In the genomic region with DNA sequence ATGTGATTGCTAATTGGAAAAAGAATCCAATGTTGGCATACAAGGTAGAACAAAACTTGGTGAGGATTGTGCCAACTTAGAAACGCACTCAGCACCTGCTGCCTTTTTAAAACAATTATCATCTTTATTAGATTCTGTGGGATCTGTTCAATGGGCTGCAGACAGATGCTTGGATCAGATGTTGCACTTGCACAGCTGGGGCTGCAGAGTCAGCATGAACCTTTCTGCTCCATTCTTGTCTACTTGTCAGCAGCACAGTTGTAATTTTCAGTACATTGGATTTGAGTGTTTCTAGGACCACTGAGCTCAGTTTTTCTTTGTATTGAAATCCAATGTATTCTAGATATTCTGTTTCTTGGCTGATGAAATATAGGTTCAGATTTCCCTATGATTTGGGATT, we compare ENCODE assay signal across 2 cellular contexts.
TF ChIP-seq lines count a peak whose summit lies in the region.

No MANE protein-coding gene starts in this region.

TF ChIP-seq in SK-N-SH, 30 proteins besides CTCF, POLR2A, EP300 and RAD21 (continued from another document):
- TF ChIP-seq, protein P1, sequence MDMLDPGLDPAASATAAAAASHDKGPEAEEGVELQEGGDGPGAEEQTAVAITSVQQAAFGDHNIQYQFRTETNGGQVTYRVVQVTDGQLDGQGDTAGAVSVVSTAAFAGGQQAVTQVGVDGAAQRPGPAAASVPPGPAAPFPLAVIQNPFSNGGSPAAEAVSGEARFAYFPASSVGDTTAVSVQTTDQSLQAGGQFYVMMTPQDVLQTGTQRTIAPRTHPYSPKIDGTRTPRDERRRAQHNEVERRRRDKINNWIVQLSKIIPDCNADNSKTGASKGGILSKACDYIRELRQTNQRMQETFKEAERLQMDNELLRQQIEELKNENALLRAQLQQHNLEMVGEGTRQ (IDR thresholded peaks at IDR 0.05; ENCODE audit: borderline replicate concordance, low read depth, low read length) = no peak
- TF ChIP-seq TEAD4 (IDR thresholded peaks at IDR 0.05; ENCODE audit: borderline replicate concordance, insufficient read depth) (no peak), GATA2 (CRISPR knock-in tag; IDR thresholded peaks at IDR 0.05) (0 out of 2 replicates have a peak, but pooled peaks have one; percentile 18), CHD2 (IDR thresholded peaks at IDR 0.05; ENCODE audit: low read length, partially characterized antibody) (peak; percentile 20), JUND (IDR thresholded peaks at IDR 0.05) (no peak)

TF ChIP-seq in SK-N-SH treated with all-trans-retinoic acid at 6 μM for 48 hours, 23 proteins besides CTCF, POLR2A, EP300 and RAD21 (continued from another document):
- TF ChIP-seq ZFP3 (CRISPR knock-in tag; IDR thresholded peaks at IDR 0.05) = no peak
- TF ChIP-seq, protein P2, sequence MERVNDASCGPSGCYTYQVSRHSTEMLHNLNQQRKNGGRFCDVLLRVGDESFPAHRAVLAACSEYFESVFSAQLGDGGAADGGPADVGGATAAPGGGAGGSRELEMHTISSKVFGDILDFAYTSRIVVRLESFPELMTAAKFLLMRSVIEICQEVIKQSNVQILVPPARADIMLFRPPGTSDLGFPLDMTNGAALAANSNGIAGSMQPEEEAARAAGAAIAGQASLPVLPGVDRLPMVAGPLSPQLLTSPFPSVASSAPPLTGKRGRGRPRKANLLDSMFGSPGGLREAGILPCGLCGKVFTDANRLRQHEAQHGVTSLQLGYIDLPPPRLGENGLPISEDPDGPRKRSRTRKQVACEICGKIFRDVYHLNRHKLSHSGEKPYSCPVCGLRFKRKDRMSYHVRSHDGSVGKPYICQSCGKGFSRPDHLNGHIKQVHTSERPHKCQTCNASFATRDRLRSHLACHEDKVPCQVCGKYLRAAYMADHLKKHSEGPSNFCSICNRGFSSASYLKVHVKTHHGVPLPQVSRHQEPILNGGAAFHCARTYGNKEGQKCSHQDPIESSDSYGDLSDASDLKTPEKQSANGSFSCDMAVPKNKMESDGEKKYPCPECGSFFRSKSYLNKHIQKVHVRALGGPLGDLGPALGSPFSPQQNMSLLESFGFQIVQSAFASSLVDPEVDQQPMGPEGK (CRISPR knock-in tag; IDR thresholded peaks at IDR 0.05; ENCODE audit: borderline replicate concordance) = no peak
- no peak for TF ChIP-seq GLIS3 (CRISPR knock-in tag; IDR thresholded peaks at IDR 0.05)
- TF ChIP-seq, protein P3, sequence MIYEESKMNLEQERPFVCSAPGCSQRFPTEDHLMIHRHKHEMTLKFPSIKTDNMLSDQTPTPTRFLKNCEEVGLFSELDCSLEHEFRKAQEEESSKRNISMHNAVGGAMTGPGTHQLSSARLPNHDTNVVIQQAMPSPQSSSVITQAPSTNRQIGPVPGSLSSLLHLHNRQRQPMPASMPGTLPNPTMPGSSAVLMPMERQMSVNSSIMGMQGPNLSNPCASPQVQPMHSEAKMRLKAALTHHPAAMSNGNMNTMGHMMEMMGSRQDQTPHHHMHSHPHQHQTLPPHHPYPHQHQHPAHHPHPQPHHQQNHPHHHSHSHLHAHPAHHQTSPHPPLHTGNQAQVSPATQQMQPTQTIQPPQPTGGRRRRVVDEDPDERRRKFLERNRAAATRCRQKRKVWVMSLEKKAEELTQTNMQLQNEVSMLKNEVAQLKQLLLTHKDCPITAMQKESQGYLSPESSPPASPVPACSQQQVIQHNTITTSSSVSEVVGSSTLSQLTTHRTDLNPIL (CRISPR knock-in tag; IDR thresholded peaks at IDR 0.05; ENCODE audit: low read depth) = no peak
- TF ChIP-seq, protein P4, sequence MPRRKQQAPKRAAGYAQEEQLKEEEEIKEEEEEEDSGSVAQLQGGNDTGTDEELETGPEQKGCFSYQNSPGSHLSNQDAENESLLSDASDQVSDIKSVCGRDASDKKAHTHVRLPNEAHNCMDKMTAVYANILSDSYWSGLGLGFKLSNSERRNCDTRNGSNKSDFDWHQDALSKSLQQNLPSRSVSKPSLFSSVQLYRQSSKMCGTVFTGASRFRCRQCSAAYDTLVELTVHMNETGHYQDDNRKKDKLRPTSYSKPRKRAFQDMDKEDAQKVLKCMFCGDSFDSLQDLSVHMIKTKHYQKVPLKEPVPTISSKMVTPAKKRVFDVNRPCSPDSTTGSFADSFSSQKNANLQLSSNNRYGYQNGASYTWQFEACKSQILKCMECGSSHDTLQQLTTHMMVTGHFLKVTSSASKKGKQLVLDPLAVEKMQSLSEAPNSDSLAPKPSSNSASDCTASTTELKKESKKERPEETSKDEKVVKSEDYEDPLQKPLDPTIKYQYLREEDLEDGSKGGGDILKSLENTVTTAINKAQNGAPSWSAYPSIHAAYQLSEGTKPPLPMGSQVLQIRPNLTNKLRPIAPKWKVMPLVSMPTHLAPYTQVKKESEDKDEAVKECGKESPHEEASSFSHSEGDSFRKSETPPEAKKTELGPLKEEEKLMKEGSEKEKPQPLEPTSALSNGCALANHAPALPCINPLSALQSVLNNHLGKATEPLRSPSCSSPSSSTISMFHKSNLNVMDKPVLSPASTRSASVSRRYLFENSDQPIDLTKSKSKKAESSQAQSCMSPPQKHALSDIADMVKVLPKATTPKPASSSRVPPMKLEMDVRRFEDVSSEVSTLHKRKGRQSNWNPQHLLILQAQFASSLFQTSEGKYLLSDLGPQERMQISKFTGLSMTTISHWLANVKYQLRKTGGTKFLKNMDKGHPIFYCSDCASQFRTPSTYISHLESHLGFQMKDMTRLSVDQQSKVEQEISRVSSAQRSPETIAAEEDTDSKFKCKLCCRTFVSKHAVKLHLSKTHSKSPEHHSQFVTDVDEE (CRISPR knock-in tag; IDR thresholded peaks at IDR 0.05) = no peak
- TF ChIP-seq RARB (CRISPR knock-in tag; IDR thresholded peaks at IDR 0.05) = no peak
- TF ChIP-seq BACH2 (CRISPR knock-in tag; IDR thresholded peaks at IDR 0.05; ENCODE audit: borderline replicate concordance) = no peak
- TF ChIP-seq ZNF565 (CRISPR knock-in tag; conservative IDR thresholded peaks at IDR 0.05; ENCODE audit: low read depth) = no peak
- TF ChIP-seq OSR1 (CRISPR knock-in tag; IDR thresholded peaks at IDR 0.05) = no peak
- no peak for TF ChIP-seq TCF4 (CRISPR knock-in tag; IDR thresholded peaks at IDR 0.05; ENCODE audit: borderline replicate concordance)
